ENCODE assay signal across 8 cellular contexts in genomic region chr17:4492762-4493561, GRCh38. TPM values are rescaled to one million over a fixed set of nuclear protein-coding genes. Genes with fewer than 3 reads are reported as not detected.
DNase-seq lines count a peak whose midpoint lies in the region; ATAC-seq, FAIRE-seq and TF ChIP-seq lines count a peak whose summit lies in the region.

No MANE protein-coding gene starts in this region.

- H3K27me3 Mint-ChIP-seq in activated CD4-positive, alpha-beta memory T cell treated with anti-CD3 and anti-CD28 coated beads, Interleukin-2, amount 10 ng/mL, durations not matched to agents 7 days and 5 days = peaks cover 36% of the 10 kb centered on the region

- FAIRE-seq in kidney (lab: Jason Lieb, UNC) = no peak

- H3K4me3 Mint-ChIP-seq in activated CD4-positive, alpha-beta memory T cell treated with anti-CD3 and anti-CD28 coated beads, Interleukin-2, amount 10 ng/mL, durations not matched to agents 7 days and 5 days = no peak overlapping the region

- TF ChIP-seq CTCF in kidney (IDR thresholded peaks at IDR 0.05; ENCODE audit: borderline replicate concordance, extremely low read depth, insufficient read depth) (no peak), BE2C (IDR thresholded peaks at IDR 0.05; ENCODE audit: low read depth, low read length) (no peak)

- H3K27ac Mint-ChIP-seq in activated CD4-positive, alpha-beta memory T cell treated with anti-CD3 and anti-CD28 coated beads, Interleukin-2, amount 10 ng/mL, durations not matched to agents 7 days and 5 days = no peak overlapping the region

- H3K27ac ChIP-seq in BLaER1 (no peak overlapping the region), kidney (ENCODE audit: low read depth in 2 of 2, low read length in 2 of 2) (no peak overlapping the region)

- H3K36me3 ChIP-seq in BLaER1 (no peaks in the 10 kb centered on the region), kidney (ENCODE audit: control insufficient read depth in 1 of 2, insufficient read depth in 2 of 2, low read length in 2 of 2) (no peaks in the 10 kb centered on the region), BE2C (no peaks in the 10 kb centered on the region)

- no peak overlapping the region for H3K4me3 ChIP-seq in BLaER1
- H3K4me3 ChIP-seq in kidney (ENCODE audit: low read length in 2 of 2) = no peak overlapping the region
- no peak overlapping the region for H3K4me3 ChIP-seq in BE2C (ENCODE audit: low read depth, low read length)

- CTCF ChIA-PET in activated CD4-positive, alpha-beta memory T cell treated with anti-CD3 and anti-CD28 coated beads, Interleukin-2, amount 10 ng/mL, durations not matched to agents 7 days and 5 days (lab: Charles Lee) = no interaction called here

- H3K4me2 ChIP-seq in BLaER1 = peak overlapping the region; percentile 53; the same call in 1 of the 2 replicates

- H3K9ac ChIP-seq in BLaER1 (no peak overlapping the region), kidney (ENCODE audit: low read length in 2 of 2) (no peak overlapping the region)

- H3K4me1 Mint-ChIP-seq in activated CD4-positive, alpha-beta memory T cell treated with anti-CD3 and anti-CD28 coated beads, Interleukin-2, amount 10 ng/mL, durations not matched to agents 7 days and 5 days = peaks cover 13% of the 10 kb centered on the region

- H3K4me1 ChIP-seq in BLaER1 (peaks cover 61% of the 10 kb centered on the region), kidney (ENCODE audit: control insufficient read depth in 1 of 2, insufficient read depth in 1 of 2, low read depth in 1 of 2, low read length in 2 of 2) (peaks cover 7 to 14% of the 10 kb centered on the region in 2 donors), BE2C (no peaks in the 10 kb centered on the region)

- H3K36me3 Mint-ChIP-seq in activated CD4-positive, alpha-beta memory T cell treated with anti-CD3 and anti-CD28 coated beads, Interleukin-2, amount 10 ng/mL, durations not matched to agents 7 days and 5 days (ENCODE audit: low read depth) = no peaks in the 10 kb centered on the region

- ATAC-seq in HG02610 (IDR thresholded peaks at IDR 0.05; ENCODE audit: unreplicated experiment) (no peak), HG02885 (IDR thresholded peaks at IDR 0.05; ENCODE audit: poor library complexity, unreplicated experiment) (no peak), HG02571 (IDR thresholded peaks at IDR 0.05; ENCODE audit: unreplicated experiment) (no peak)

- intact Hi-C loops in kidney (cut with DNase I) = no loop called here

- H3K9me3 ChIP-seq in BLaER1 (no peaks in the 10 kb centered on the region), kidney (ENCODE audit: control insufficient read depth in 1 of 2, low read length in 2 of 2) (no peaks in the 10 kb centered on the region), BE2C (no peaks in the 10 kb centered on the region)

- DNase-seq in HK-2 (ENCODE audit: unreplicated experiment) (peak; percentile 68), kidney (peak; percentile 83), BE2C (no peak)
- DNase-seq in activated CD4-positive, alpha-beta memory T cell treated with anti-CD3 and anti-CD28 coated beads, Interleukin-2, amount 10 ng/mL, durations not matched to agents 7 days and 5 days = peak; percentile 46

- no peaks in the 10 kb centered on the region for H3K9me3 Mint-ChIP-seq in activated CD4-positive, alpha-beta memory T cell treated with anti-CD3 and anti-CD28 coated beads, Interleukin-2, amount 10 ng/mL, durations not matched to agents 7 days and 5 days

- POLR2A ChIA-PET in activated CD4-positive, alpha-beta memory T cell treated with anti-CD3 and anti-CD28 coated beads, Interleukin-2, amount 10 ng/mL, durations not matched to agents 7 days and 5 days (lab: Charles Lee) = interaction anchor here (2.3 kb wide), 1 partner anchor 12 kb away, joined by 5 read pairs; no protein-coding TSS in a partner anchor

- H3K27me3 ChIP-seq in BLaER1 = no peaks in the 10 kb centered on the region
- H3K27me3 ChIP-seq in BE2C = no peaks in the 10 kb centered on the region

- peaks cover 8% of the 10 kb centered on the region for H4K20me1 ChIP-seq in BLaER1

RNA-seq across cellular contexts. Expression of gene SPNS2, which starts 5.7 kb away (rescaled TPM):
- under 1 TPM; 0.15 to 0.60 TPM for total RNA-seq in activated CD4-positive, alpha-beta memory T cell treated with anti-CD3 and anti-CD28 coated beads, Interleukin-2, amount 10 ng/mL, durations not matched to agents 7 days and 5 days
- total RNA-seq in kidney = 60.5 TPM
- polyA plus RNA-seq in kidney (ENCODE audit: insufficient read depth, low read depth, low replicate concordance) = 75.1 TPM
- 3.6 TPM for polyA plus RNA-seq in BE2C (2012; ENCODE audit: insufficient read depth, insufficient read length, low read depth)

RNA-seq across cellular contexts. Expression of gene SPNS3, which starts 59.2 kb away (rescaled TPM):
- total RNA-seq in activated CD4-positive, alpha-beta memory T cell treated with anti-CD3 and anti-CD28 coated beads, Interleukin-2, amount 10 ng/mL, durations not matched to agents 7 days and 5 days = 10 to 100 TPM; 14.1 to 14.2 TPM
- 1.4 TPM for total RNA-seq in kidney
- polyA plus RNA-seq in kidney (ENCODE audit: insufficient read depth, low read depth, low replicate concordance) = 3.7 TPM
- polyA plus RNA-seq in BE2C (2012; ENCODE audit: insufficient read depth, insufficient read length, low read depth) = 0.51 TPM

Comparison
In these comparisons a context has a peak if more than half of its experiments do, and no peak if none do; other contexts are left out.
1. RNA of gene SPNS2, which starts 5.7 kb away (total RNA-seq): 60.5 TPM in kidney (single experiment); 0.15 to 0.60 TPM in activated CD4-positive, alpha-beta memory T cell treated with anti-CD3 and anti-CD28 coated beads, Interleukin-2, amount 10 ng/mL, durations not matched to agents 7 days and 5 days; every median in the first group is over 10 times any median in the second.